Comparison of ENCODE assay signal across 8 cellular contexts in the genomic region with DNA sequence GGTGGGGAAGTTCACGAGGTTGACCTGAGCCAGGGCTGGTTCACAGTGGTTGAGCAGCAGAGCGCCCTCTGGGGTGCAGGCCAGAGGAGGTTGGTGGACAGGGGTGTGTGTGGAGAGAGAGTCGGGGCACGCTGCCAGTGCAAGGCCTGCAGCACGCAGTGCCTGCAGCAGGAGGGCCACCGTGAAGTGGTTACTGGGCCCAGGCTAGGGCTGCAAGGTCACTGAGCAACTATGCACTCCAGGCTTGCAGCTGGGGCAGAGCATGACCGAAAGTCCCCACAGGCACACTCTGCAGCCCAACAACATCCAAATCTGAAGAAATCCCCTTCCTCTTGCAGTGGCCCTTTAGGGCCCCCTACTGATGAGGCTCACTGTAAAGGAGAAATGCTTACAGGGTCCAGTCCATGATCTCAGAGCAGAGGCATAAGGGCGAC.
A peak's percentile ranks its signal among the peaks of the same experiment; 100 is the strongest.
DNase-seq lines count a peak whose midpoint lies in the region; ATAC-seq lines count a peak whose summit lies in the region.

No MANE protein-coding gene starts in this region.

- peak; percentile 63 for ATAC-seq in stimulated activated memory B cell treated with anti-CD40 and anti-IgM and Interleukin-4, amounts not matched to agents 10 μg/mL and 1 μg/mL and 100 μg/mL, for 72 hours
- ATAC-seq in GM21381 (IDR thresholded peaks at IDR 0.05; ENCODE audit: unreplicated experiment) = no peak

- CTCF ChIA-PET in activated naive CD4-positive, alpha-beta T cell treated with anti-CD3 and anti-CD28 coated beads, Interleukin-2, amount 10 ng/mL, durations not matched to agents 7 days and 5 days (lab: Charles Lee) = interaction anchor here (0.6 to 2.4 kb wide), 7 partner anchors 17 to 438 kb away, joined by 3 to 12 read pairs (median 3); no protein-coding TSS in a partner anchor

- H3K9me3 Mint-ChIP-seq in activated naive CD4-positive, alpha-beta T cell treated with anti-CD3 and anti-CD28 coated beads, Interleukin-2, amount 10 ng/mL, durations not matched to agents 7 days and 5 days = no peaks in the 10 kb centered on the region
- H3K9me3 Mint-ChIP-seq in stimulated activated memory B cell treated with anti-CD40 and anti-IgM and Interleukin-4, amounts not matched to agents 10 μg/mL and 1 μg/mL and 100 μg/mL, for 72 hours = peaks cover 5% of the 10 kb centered on the region

- H3K27ac Mint-ChIP-seq in activated naive CD4-positive, alpha-beta T cell treated with anti-CD3 and anti-CD28 coated beads, Interleukin-2, amount 10 ng/mL, durations not matched to agents 7 days and 5 days = no peak overlapping the region
- no peak overlapping the region for H3K27ac Mint-ChIP-seq in stimulated activated memory B cell treated with anti-CD40 and anti-IgM and Interleukin-4, amounts not matched to agents 10 μg/mL and 1 μg/mL and 100 μg/mL, for 72 hours

- H3K27me3 Mint-ChIP-seq in activated naive CD4-positive, alpha-beta T cell treated with anti-CD3 and anti-CD28 coated beads, Interleukin-2, amount 10 ng/mL, durations not matched to agents 7 days and 5 days = no peaks in the 10 kb centered on the region
- H3K27me3 Mint-ChIP-seq in stimulated activated memory B cell treated with anti-CD40 and anti-IgM and Interleukin-4, amounts not matched to agents 10 μg/mL and 1 μg/mL and 100 μg/mL, for 72 hours = no peaks in the 10 kb centered on the region

- H3K4me1 Mint-ChIP-seq in activated naive CD4-positive, alpha-beta T cell treated with anti-CD3 and anti-CD28 coated beads, Interleukin-2, amount 10 ng/mL, durations not matched to agents 7 days and 5 days = no peaks in the 10 kb centered on the region
- no peaks in the 10 kb centered on the region for H3K4me1 Mint-ChIP-seq in stimulated activated memory B cell treated with anti-CD40 and anti-IgM and Interleukin-4, amounts not matched to agents 10 μg/mL and 1 μg/mL and 100 μg/mL, for 72 hours

- DNase-seq in activated naive CD4-positive, alpha-beta T cell treated with anti-CD3 and anti-CD28 coated beads, Interleukin-2, amount 10 ng/mL, durations not matched to agents 7 days and 5 days = peak; percentile 23
- DNase-seq in activated naive CD4-positive, alpha-beta T cell treated with Interleukin-2 at 50 U/mL for 16 hours = no peak
- DNase-seq in NCI-H460 (ENCODE audit: extremely low read depth, low read depth) = peak; percentile 3
- peak; percentile 20 for DNase-seq in fibroblast of gingiva (ENCODE audit: low read depth)
- DNase-seq in NCI-H1436 (lab: John Stamatoyannopoulos, UW) = no peak
- no peak for DNase-seq in amniotic stem cell (lab: John Stamatoyannopoulos, UW)

- H3K4me3 Mint-ChIP-seq in activated naive CD4-positive, alpha-beta T cell treated with anti-CD3 and anti-CD28 coated beads, Interleukin-2, amount 10 ng/mL, durations not matched to agents 7 days and 5 days = no peak overlapping the region
- H3K4me3 Mint-ChIP-seq in stimulated activated memory B cell treated with anti-CD40 and anti-IgM and Interleukin-4, amounts not matched to agents 10 μg/mL and 1 μg/mL and 100 μg/mL, for 72 hours = no peak overlapping the region

- H3K36me3 Mint-ChIP-seq in activated naive CD4-positive, alpha-beta T cell treated with anti-CD3 and anti-CD28 coated beads, Interleukin-2, amount 10 ng/mL, durations not matched to agents 7 days and 5 days = peaks cover 10% of the 10 kb centered on the region
- peaks cover 55% of the 10 kb centered on the region for H3K36me3 Mint-ChIP-seq in stimulated activated memory B cell treated with anti-CD40 and anti-IgM and Interleukin-4, amounts not matched to agents 10 μg/mL and 1 μg/mL and 100 μg/mL, for 72 hours

Comparison
In these comparisons a context has a peak if more than half of its experiments do, and no peak if none do; other contexts are left out.
1. DNase-seq: peak in activated naive CD4-positive, alpha-beta T cell treated with anti-CD3 and anti-CD28 coated beads, Interleukin-2, amount 10 ng/mL, durations not matched to agents 7 days and 5 days (single experiment), NCI-H460 (single experiment) and fibroblast of gingiva (single experiment); none in activated naive CD4-positive, alpha-beta T cell treated with Interleukin-2 at 50 U/mL for 16 hours (single experiment), NCI-H1436 (single experiment) and amniotic stem cell (single experiment).